ENCODE assay signal across 11 cellular contexts in genomic region chr2:71282493-71282892, GRCh38. TPM values are rescaled to one million over a fixed set of nuclear protein-coding genes. Genes with fewer than 3 reads are reported as not detected.
DNase-seq lines count a peak whose midpoint lies in the region; ATAC-seq, FAIRE-seq and TF ChIP-seq lines count a peak whose summit lies in the region.
"Had no signal": no experiment of that assay in that cellular context is flagged by ENCODE, and none has a peak within 500 bp of the region (broad histone marks: within the 10 kb centered on the region; RNA-seq: fewer than 3 reads in every experiment).

No MANE protein-coding gene starts in this region.

- TF ChIP-seq POLR2A in GM12892 (IDR thresholded peaks at IDR 0.05; ENCODE audit: low read depth, low read length): no peak

- no peak for DNase-seq in astrocyte of the spinal cord (ENCODE audit: low read depth, low spot score)
- peak; percentile 26 for DNase-seq in myocyte (ENCODE audit: low read depth)
- DNase-seq in NCI-H446 treated with DMSO at 0.1 percent for 48 hours (lab: John Stamatoyannopoulos, UW): no peak
- DNase-seq in GM12892 (ENCODE audit: insufficient read length): no peak
- DNase-seq: activated effector memory CD4-positive, alpha-beta T cell treated with anti-CD3 and anti-CD28 coated beads, Interleukin-2, amount 50 U/mL, for 16 hours; IMR-90; stimulated activated CD4-positive, alpha-beta T cell treated with anti-CD3 and anti-CD28 coated beads, Interleukin-12 subunit alpha, Interleukin-12 subunit beta, amount 100 ng/mL, for 4 hours; stomach had no signal

- no peak for FAIRE-seq in GM12892 (lab: Jason Lieb, UNC)

- in situ Hi-C loops in astrocyte of the spinal cord (cut with HindIII; ENCODE audit: low sequenced_read_pairs): no loop called here

- H3K4me3 ChIP-seq in astrocyte of the spinal cord (ENCODE audit: low read depth, low read length): no peak overlapping the region
- H3K4me3 ChIP-seq: stomach had no signal

- 0 out of 2 replicates have a peak, but pooled peaks have one; percentile 2 for TF ChIP-seq CTCF in GM12874 (IDR thresholded peaks at IDR 0.05; ENCODE audit: insufficient read depth, low read depth, low read length)
- peak; percentile 15; the same call in 1 of the 2 replicates for TF ChIP-seq CTCF in LNCAP (IDR thresholded peaks at IDR 0.05)
- peak; percentile 3 for TF ChIP-seq CTCF in astrocyte of the spinal cord (IDR thresholded peaks at IDR 0.05; ENCODE audit: low read depth, low read length)

- no peak for ATAC-seq in GM21381 (IDR thresholded peaks at IDR 0.05; ENCODE audit: unreplicated experiment)

RNA-seq across cellular contexts. Expression of gene ZNF638, which starts 49.1 kb away (rescaled TPM):
- total RNA-seq in myocyte: 96.2 and 111 TPM in 2 replicates
- 35.8 TPM for polyA plus RNA-seq in myocyte (2012)
- 81.9 TPM for polyA plus RNA-seq in GM12892 (2012; ENCODE audit: missing spikeins)

RNA-seq across cellular contexts. Expression of gene PAIP2B, which starts 55.6 kb away (rescaled TPM):
- 0.78 and 0.83 TPM in 2 replicates for total RNA-seq in myocyte
- polyA plus RNA-seq in myocyte (2012): 0.21 TPM
- polyA plus RNA-seq in GM12892 (2012; ENCODE audit: missing spikeins): 0.64 TPM
